Comparison of ENCODE assay signal across 8 cellular contexts in the genomic region with DNA sequence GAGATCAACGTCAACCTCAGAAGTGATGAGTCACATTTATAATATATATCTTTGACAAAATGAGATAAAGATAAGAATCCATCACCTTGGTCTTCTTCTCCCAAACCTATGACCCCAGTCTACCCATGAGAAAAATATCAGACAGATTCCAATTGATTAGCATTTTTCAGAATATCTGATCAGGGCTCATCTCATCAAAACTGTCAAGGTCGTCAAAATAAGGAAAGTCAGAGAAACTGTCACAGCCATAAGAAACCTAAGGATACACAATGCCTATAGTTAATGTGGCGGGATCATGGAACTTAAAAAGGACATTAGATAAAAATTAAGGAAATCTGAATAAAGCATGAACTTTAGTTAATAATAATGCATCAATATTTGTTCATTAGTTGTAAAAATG.
"Had no signal": no experiment of that assay in that cellular context is flagged by ENCODE, and none has a peak within 500 bp of the region (broad histone marks: within the 10 kb centered on the region; RNA-seq: fewer than 3 reads in every experiment).

No MANE protein-coding gene starts in this region.

- FAIRE-seq: HepG2, HTR-8/SVneo, K562 had no signal

- H3K4me1 Mint-ChIP-seq: IgD-negative memory B cell had no signal

- H3K4me3 Mint-ChIP-seq: IgD-negative memory B cell had no signal

- H3K27ac Mint-ChIP-seq: IgD-negative memory B cell had no signal

- H3K9ac ChIP-seq: KMS-11 had no signal

- H3K4me3 ChIP-seq: K562 had no signal

- ATAC-seq: HepG2, K562 had no signal

- H3K36me3 Mint-ChIP-seq: IgD-negative memory B cell had no signal

- H3K4me2 ChIP-seq: KMS-11 had no signal

- H3K27ac ChIP-seq: HL-60, KMS-11 had no signal

- H3K27me3 Mint-ChIP-seq: IgD-negative memory B cell had no signal

- DNase-seq: KBM-7, KG1 had no signal
